ENCODE assay signal across 1 cellular context in genomic region chr18:50820901-50821520, GRCh38.
TF ChIP-seq lines count a peak whose summit lies in the region.

No MANE protein-coding gene starts in this region.

TF ChIP-seq in K562, 482 proteins besides CTCF, POLR2A, EP300 and RAD21:
- TF ChIP-seq PCBP1 (IDR thresholded peaks at IDR 0.05; ENCODE audit: low read depth, low read length, poor library complexity, severe bottlenecking) (no peak), FOXJ3 (CRISPR knock-in tag; IDR thresholded peaks at IDR 0.05) (no peak), HOMEZ (CRISPR knock-in tag; IDR thresholded peaks at IDR 0.05) (no peak), L3MBTL2 (IDR thresholded peaks at IDR 0.05) (no peak), KDM4B (IDR thresholded peaks at IDR 0.05; ENCODE audit: borderline replicate concordance in 2 of 2, low read depth in 1 of 2) (no peak), SREBF2 (CRISPR knock-in tag; IDR thresholded peaks at IDR 0.05) (no peak), ZNF830 (CRISPR knock-in tag; IDR thresholded peaks at IDR 0.05) (no peak), NFATC3 (IDR thresholded peaks at IDR 0.05) (no peak), STAT6 (CRISPR knock-in tag; IDR thresholded peaks at IDR 0.05) (no peak), ZNF124 (CRISPR knock-in tag; IDR thresholded peaks at IDR 0.05) (no peak), TFAP4 (CRISPR knock-in tag; IDR thresholded peaks at IDR 0.05; ENCODE audit: borderline replicate concordance) (no peak), NFYB (IDR thresholded peaks at IDR 0.05; ENCODE audit: extremely low read depth, insufficient read length) (no peak), ZNF445 (CRISPR knock-in tag; IDR thresholded peaks at IDR 0.05; ENCODE audit: low read depth) (no peak), CBX2 (IDR thresholded peaks at IDR 0.05; ENCODE audit: insufficient read depth, low read length, poor library complexity, severe bottlenecking) (no peak), SUPT5H (IDR thresholded peaks at IDR 0.05) (no peak), FOXP4 (CRISPR knock-in tag; IDR thresholded peaks at IDR 0.05; ENCODE audit: borderline replicate concordance) (no peak), EWSR1 (IDR thresholded peaks at IDR 0.05; ENCODE audit: borderline replicate concordance, low read depth, partially characterized antibody) (no peak), FOXA1 (IDR thresholded peaks at IDR 0.05; ENCODE audit: borderline replicate concordance) (no peak)
